Comparison of ENCODE assay signal across 24 cellular contexts in the genomic region with DNA sequence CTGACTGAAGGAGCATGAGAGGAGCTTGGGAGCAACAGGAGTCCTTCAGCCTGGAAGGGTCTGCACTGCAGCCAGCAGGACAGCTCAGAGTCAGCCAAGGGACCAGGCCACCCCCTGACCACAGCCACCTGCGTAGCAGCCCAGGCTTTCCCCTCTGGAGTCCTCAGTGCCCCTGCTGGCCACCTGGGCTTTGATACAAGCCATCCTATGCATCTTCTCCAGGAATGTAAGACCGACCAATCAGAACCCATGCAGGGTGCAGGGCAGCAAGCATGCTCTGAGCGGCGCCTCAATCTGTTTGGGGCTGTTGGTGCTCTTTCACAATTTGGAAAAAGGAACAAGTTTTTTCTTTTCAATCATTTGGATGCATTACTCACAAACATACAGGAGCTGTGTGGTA. TPM values are rescaled to one million over a fixed set of nuclear protein-coding genes. Genes with fewer than 3 reads are reported as not detected.
DNase-seq lines count a peak whose midpoint lies in the region; ATAC-seq, FAIRE-seq and TF ChIP-seq lines count a peak whose summit lies in the region.
"Had no signal": no experiment of that assay in that cellular context is flagged by ENCODE, and none has a peak within 500 bp of the region (broad histone marks: within the 10 kb centered on the region; RNA-seq: fewer than 3 reads in every experiment).

No MANE protein-coding gene starts in this region.

- no peaks in the 10 kb centered on the region for H3K4me1 ChIP-seq in HepG2 (ENCODE audit: insufficient read depth, low read length)
- H3K4me1 ChIP-seq in right lobe of liver = no peaks in the 10 kb centered on the region
- no peaks in the 10 kb centered on the region for H3K4me1 ChIP-seq in lung (ENCODE audit: control insufficient read depth in 2 of 2, insufficient read depth in 2 of 2, low read length in 2 of 2)
- peaks cover 0 to 11% (median 0%) of the 10 kb centered on the region in 4 donors for H3K4me1 ChIP-seq in tibial artery
- H3K4me1 ChIP-seq in right cardiac atrium (ENCODE audit: control insufficient read depth, insufficient read depth, low read length) = peaks cover 3% of the 10 kb centered on the region
- H3K4me1 ChIP-seq: BE2C had no signal

- no peak overlapping the region for H3K4me2 ChIP-seq in HepG2 (ENCODE audit: low read depth, low read length)
- H3K4me2 ChIP-seq: KMS-11 had no signal

- TF ChIP-seq CTCF in HepG2 (CRISPR knock-in tag; IDR thresholded peaks at IDR 0.05) (no peak), right lobe of liver (IDR thresholded peaks at IDR 0.05) (no peak), lung (IDR thresholded peaks at IDR 0.05; ENCODE audit: control extremely low read depth, extremely low read depth) (no peak), tibial artery (IDR thresholded peaks at IDR 0.05) (no peak)

- no peaks in the 10 kb centered on the region for H4K20me1 ChIP-seq in HepG2 (ENCODE audit: insufficient read depth, low read length)

- H3K4me3 ChIP-seq in HepG2 (replicated peaks in 1 of 3; ENCODE audit: insufficient read depth in 1 of 3, low read depth in 2 of 3, low read length in 3 of 3) = no peak overlapping the region
- H3K4me3 ChIP-seq in right lobe of liver = no peak overlapping the region
- no peak overlapping the region for H3K4me3 ChIP-seq in lung
- H3K4me3 ChIP-seq in tibial artery = no peak overlapping the region
- H3K4me3 ChIP-seq in right cardiac atrium (ENCODE audit: low read length) = no peak overlapping the region
- H3K4me3 ChIP-seq: SK-N-MC had no signal

- TF ChIP-seq POLR2A in HepG2 (IDR thresholded peaks at IDR 0.05; ENCODE audit: insufficient read depth in 1 of 2, low read depth in 2 of 2, low read length in 2 of 2) (no peak), right lobe of liver (IDR thresholded peaks at IDR 0.05) (no peak)

- H3K9ac ChIP-seq in HepG2 (ENCODE audit: insufficient read depth, low read depth, low read length) = no peak overlapping the region
- H3K9ac ChIP-seq: KMS-11 had no signal

- WGBS in HepG2 (ENCODE audit: low lambda C conversion rate) = 84% methylated on average over 3 of the region's 4 CpGs
- 52% methylated on average over 3 of the region's 4 CpGs for WGBS in right lobe of liver (ENCODE audit: insufficient coverage, low coverage, low lambda C conversion rate, missing lambda C conversion rate)
- 64 to 68% methylated on average over 4 of the region's 4 CpGs for WGBS in lung, 2 donors
- WGBS in right cardiac atrium = 70% methylated on average over 4 of the region's 4 CpGs

- in situ Hi-C loops in HepG2 (cut with HindIII; ENCODE audit: extremely low pct_ligation_motif_present, low pct_unique_long_range_greater_than_20kb) = no loop called here

- POLR2A ChIA-PET in HepG2 (lab: Yijun Ruan, JAX) = no interaction called here

- no peaks in the 10 kb centered on the region for H3K9me3 ChIP-seq in HepG2 (ENCODE audit: low read length)
- no peaks in the 10 kb centered on the region for H3K9me3 ChIP-seq in right lobe of liver
- no peaks in the 10 kb centered on the region for H3K9me3 ChIP-seq in lung (ENCODE audit: control insufficient read depth in 2 of 2, insufficient read depth in 1 of 2, low read length in 1 of 2)
- H3K9me3 ChIP-seq in tibial artery = no peaks in the 10 kb centered on the region
- H3K9me3 ChIP-seq in right cardiac atrium (ENCODE audit: control insufficient read depth, low read length) = no peaks in the 10 kb centered on the region
- H3K9me3 ChIP-seq: BE2C had no signal

- peak; percentile 35; the same call in 1 of the 3 replicates for ATAC-seq in HepG2
- no peak for ATAC-seq in right lobe of liver
- ATAC-seq in lung (ENCODE audit: insufficient read depth, low FRiP score) = no peak
- ATAC-seq in GM21423 (IDR thresholded peaks at IDR 0.05; ENCODE audit: unreplicated experiment) = no peak
- ATAC-seq in right cardiac atrium = no peak
- ATAC-seq: PC-3 had no signal

- CTCF ChIA-PET in HepG2 (lab: Yijun Ruan, JAX; ENCODE audit: low intra/inter-chr PET ratio, low total read pairs) = no interaction called here

- intact Hi-C loops in HepG2 (cut with micrococcal nuclease; ENCODE audit: unreplicated experiment) (no loop called here), right lobe of liver (cut with DNase I) (no loop called here), tibial artery (cut with DNase I; ENCODE audit: low total_unique reads) (no loop called here), right cardiac atrium (cut with DNase I) (loop anchor here in 1 of 4 donors (10.0 kb wide), 1 partner anchor 51 kb away; the partner anchor contains the start of gene DZIP1L)

- TF ChIP-seq EP300 in HepG2 (IDR thresholded peaks at IDR 0.05; ENCODE audit: low read depth in 2 of 2, low read length in 2 of 2) (no peak), HepG2 (CRISPR knock-in tag; IDR thresholded peaks at IDR 0.05; ENCODE audit: borderline replicate concordance) (no peak)

- no peaks in the 10 kb centered on the region for H3K79me2 ChIP-seq in HepG2 (ENCODE audit: insufficient read depth, low read length)

- no peak for FAIRE-seq in HepG2 (lab: Jason Lieb, UNC)

- no TSS peak for BruUV-seq in HepG2 (replicated peaks; lab: Mats Ljungman, UMichigan)

- H3K36me3 ChIP-seq in HepG2 (replicated peaks in 1 of 2; ENCODE audit: control insufficient read depth in 1 of 2, insufficient read depth in 2 of 2, low read length in 2 of 2) (no peaks in the 10 kb centered on the region), right lobe of liver (no peaks in the 10 kb centered on the region), lung (ENCODE audit: control insufficient read depth in 2 of 2, insufficient read depth in 2 of 2, low read length in 2 of 2) (peaks cover 0 to 16% of the 10 kb centered on the region in 2 donors), tibial artery (peaks cover 42 to 77% (median 66%) of the 10 kb centered on the region in 3 donors)
- H3K36me3 ChIP-seq: BE2C had no signal

- H3K27ac ChIP-seq in HepG2 (ENCODE audit: extremely low read length, insufficient read depth, low read length) (no peak overlapping the region), right lobe of liver (no peak overlapping the region), lung (ENCODE audit: low read depth in 1 of 2, low read length in 1 of 2) (no peak overlapping the region), tibial artery (no peak overlapping the region), right cardiac atrium (ENCODE audit: low read length) (no peak overlapping the region)
- H3K27ac ChIP-seq: KMS-11, SK-N-MC had no signal

- H2AFZ ChIP-seq in HepG2 (ENCODE audit: low read length) = no peak overlapping the region

- H3K27me3 ChIP-seq in HepG2 (ENCODE audit: control insufficient read depth in 1 of 2, insufficient read depth in 2 of 2, low read length in 2 of 2) = no peaks in the 10 kb centered on the region
- H3K27me3 ChIP-seq in right lobe of liver = no peaks in the 10 kb centered on the region
- no peaks in the 10 kb centered on the region for H3K27me3 ChIP-seq in lung (ENCODE audit: control insufficient read depth, insufficient read depth)
- no peaks in the 10 kb centered on the region for H3K27me3 ChIP-seq in tibial artery
- no peaks in the 10 kb centered on the region for H3K27me3 ChIP-seq in right cardiac atrium (ENCODE audit: control insufficient read depth, insufficient read depth)
- H3K27me3 ChIP-seq: BE2C had no signal

- DNase-seq in HepG2 (ENCODE audit: low spot score) (no peak), right lobe of liver (no peak), MV-4-11 (lab: John Stamatoyannopoulos, UW) (peak; percentile 75), lung (ENCODE audit: low spot score) (peak; percentile 21), tibial artery (no peak), right cardiac atrium (no peak)
- DNase-seq: BE2C, COR-L47, DMS 273 treated with DMSO at 0.1 percent for 48 hours, DMS79 treated with DMSO at 0.1 percent for 48 hours, HCEC 1CT, NCI-H1048, NCI-H1417 treated with DMSO at 0.1 percent for 48 hours, NCI-H187, NCI-H446 treated with DMSO at 0.1 percent for 48 hours, NCI-H526 treated with DMSO at 0.1 percent for 48 hours, PC-3, Right ventricle myocardium superior had no signal

- no peak for TF ChIP-seq RAD21 in HepG2 (CRISPR knock-in tag; IDR thresholded peaks at IDR 0.05)

RNA-seq across cellular contexts. Expression of gene DZIP1L, which starts 52.0 kb away (rescaled TPM):
- total RNA-seq in HepG2 (2016; rRNA removed; fragmentation: Illumina TruSeq; extraction: Trizol) (1.1 and 1.2 TPM in 2 replicates), right lobe of liver (1 to 10 TPM in 5 of 6 experiments, under 1 TPM in 1; 0.92 to 2.2 (median 1.2) TPM), lung (10 to 100 TPM; 27.6 to 40.0 TPM), right cardiac atrium (1 to 10 TPM; 3.7 to 6.2 (median 4.2) TPM)
- 0.26 and 0.30 TPM in 2 replicates for total RNA-seq in HepG2 (2016; cell fraction: cytosol; rRNA removed; fragmentation: Illumina TruSeq; extraction: Trizol; ENCODE audit: low read depth)
- total RNA-seq in HepG2 (2016; cell fraction: insoluble cytoplasmic fraction; rRNA removed; fragmentation: Illumina TruSeq; extraction: Trizol) = 1.1 and 2.5 TPM in 2 replicates
- total RNA-seq in HepG2 (2016; cell fraction: membrane; rRNA removed; fragmentation: Illumina TruSeq; extraction: Trizol) = 0.62 and 0.90 TPM in 2 replicates
- total RNA-seq in HepG2 (2016; cell fraction: nucleus; rRNA removed; fragmentation: Illumina TruSeq; extraction: Trizol) = 3.9 and 7.0 TPM in 2 replicates
- polyA plus RNA-seq in HepG2 (2011; rRNA removed) (0.39 and 0.90 TPM in 2 replicates), lung (1 to 10 TPM; 4.1 to 6.7 TPM), right cardiac atrium (2.6 TPM)
- polyA plus RNA-seq in HepG2 (2011; cell fraction: cytosol; rRNA removed) = 0.24 and 0.56 TPM in 2 replicates
- polyA plus RNA-seq in HepG2 (2011; cell fraction: nucleus; rRNA removed) = 5.1 and 5.6 TPM in 2 replicates
- 0.47 and 0.85 TPM in 2 replicates for polyA plus RNA-seq in HepG2 (2012)
- polyA plus RNA-seq in HepG2 (2016; cell fraction: cytosol; fragmentation: Illumina TruSeq; extraction: Trizol; ENCODE audit: low read depth) = 0.08 and 0.09 TPM in 2 replicates
- 0.66 and 0.96 TPM in 2 replicates for polyA plus RNA-seq in HepG2 (2016; cell fraction: insoluble cytoplasmic fraction; fragmentation: Illumina TruSeq; extraction: Trizol; ENCODE audit: low read depth)
- 0.25 and 0.31 TPM in 2 replicates for polyA plus RNA-seq in HepG2 (2016; cell fraction: membrane; fragmentation: Illumina TruSeq; extraction: Trizol; ENCODE audit: low read depth)
- polyA plus RNA-seq in HepG2 (2016; cell fraction: nucleus; fragmentation: Illumina TruSeq; extraction: Trizol; ENCODE audit: insufficient read depth, low read depth) = 4.3 and 4.5 TPM in 2 replicates
- 1.6 and 21.0 TPM in 2 replicates for polyA minus RNA-seq in HepG2 (2011; rRNA and poly(A)+ RNA removed; ENCODE audit: low replicate concordance)
- 0.88 and 1.2 TPM in 2 replicates for polyA minus RNA-seq in HepG2 (2011; cell fraction: cytosol; rRNA and poly(A)+ RNA removed)
- polyA minus RNA-seq in HepG2 (2011; cell fraction: nucleus; rRNA and poly(A)+ RNA removed) = 8.6 and 8.9 TPM in 2 replicates

RNA-seq across cellular contexts. Expression of gene CLDN18, which starts 53.5 kb away (rescaled TPM):
- total RNA-seq in HepG2 (2016; rRNA removed; fragmentation: Illumina TruSeq; extraction: Trizol) = not detected in 2 replicates
- total RNA-seq in HepG2 (2016; cell fraction: cytosol; rRNA removed; fragmentation: Illumina TruSeq; extraction: Trizol; ENCODE audit: low read depth) = not detected in 2 replicates
- total RNA-seq in HepG2 (2016; cell fraction: insoluble cytoplasmic fraction; rRNA removed; fragmentation: Illumina TruSeq; extraction: Trizol) = not detected in 2 replicates
- not detected in 2 replicates for total RNA-seq in HepG2 (2016; cell fraction: membrane; rRNA removed; fragmentation: Illumina TruSeq; extraction: Trizol)
- total RNA-seq in HepG2 (2016; cell fraction: nucleus; rRNA removed; fragmentation: Illumina TruSeq; extraction: Trizol) = not detected in 2 replicates
- polyA plus RNA-seq in HepG2 (2011; rRNA removed) = not detected in 2 replicates
- polyA plus RNA-seq in HepG2 (2011; cell fraction: cytosol; rRNA removed) = not detected in 2 replicates
- not detected in 2 replicates for polyA plus RNA-seq in HepG2 (2011; cell fraction: nucleus; rRNA removed)
- not detected in 2 replicates for polyA plus RNA-seq in HepG2 (2012)
- not detected in 2 replicates for polyA plus RNA-seq in HepG2 (2016; cell fraction: cytosol; fragmentation: Illumina TruSeq; extraction: Trizol; ENCODE audit: low read depth)
- polyA plus RNA-seq in HepG2 (2016; cell fraction: insoluble cytoplasmic fraction; fragmentation: Illumina TruSeq; extraction: Trizol; ENCODE audit: low read depth) = not detected in 2 replicates
- not detected in 2 replicates for polyA plus RNA-seq in HepG2 (2016; cell fraction: membrane; fragmentation: Illumina TruSeq; extraction: Trizol; ENCODE audit: low read depth)
- polyA plus RNA-seq in HepG2 (2016; cell fraction: nucleus; fragmentation: Illumina TruSeq; extraction: Trizol; ENCODE audit: insufficient read depth, low read depth) = not detected in 2 replicates
- polyA minus RNA-seq in HepG2 (2011; rRNA and poly(A)+ RNA removed; ENCODE audit: low replicate concordance) = not detected in 2 replicates
- polyA minus RNA-seq in HepG2 (2011; cell fraction: cytosol; rRNA and poly(A)+ RNA removed) = not detected in 2 replicates
- not detected in 2 replicates for polyA minus RNA-seq in HepG2 (2011; cell fraction: nucleus; rRNA and poly(A)+ RNA removed)
- total RNA-seq in right lobe of liver = not detected
- total RNA-seq in lung = 100 to 1,000 TPM; 114 to 316 TPM
- 100 to 1,000 TPM in 1 of 2 donors, 10 to 100 TPM in 1; 31.4 to 118 TPM for polyA plus RNA-seq in lung
- 1 to 10 TPM in 1 of 4 donors, under 1 TPM in 2, not detected in 1; 0.26 to 1.2 (median 0.37) TPM for total RNA-seq in right cardiac atrium
- polyA plus RNA-seq in right cardiac atrium = 0.84 TPM
- total RNA-seq: A673, HT1080, PC-3, Right ventricle myocardium superior, RPMI7951 had no signal

Comparison
In these comparisons a context has a peak if more than half of its experiments do, and no peak if none do; other contexts are left out.
1. DNase-seq: peak in MV-4-11 (single experiment) and lung (single experiment); none in HepG2 (single experiment), right lobe of liver (0 of 3), tibial artery (0 of 2) and right cardiac atrium (0 of 3).
2. RNA of gene CLDN18, which starts 53.5 kb away (total RNA-seq): 114 to 316 TPM in lung; 0.26 to 1.2 TPM in right cardiac atrium, not detected in HepG2 and not detected in right lobe of liver; every median in the first group is over 10 times any median in the second.